2 cellular contexts compared by ENCODE assay signal in genomic region chr4:148007303-148007702, GRCh38.
TF ChIP-seq lines count a peak whose summit lies in the region.

No MANE protein-coding gene starts in this region.

TF ChIP-seq in HEK293, 187 proteins besides CTCF, POLR2A, EP300 and RAD21 (continued from another document and continues in another):
- 0 out of 2 replicates have a peak, but pooled peaks have one; percentile 15 for TF ChIP-seq MZF1 (tag by site-specific recombination; IDR thresholded peaks at IDR 0.05; ENCODE audit: borderline replicate concordance)
- peak; percentile 72; the same call in 1 of the 2 replicates for TF ChIP-seq TRIM28 (IDR thresholded peaks at IDR 0.05; ENCODE audit: borderline replicate concordance, low read length)
- peak; percentile 70 for TF ChIP-seq ZNF692 (tag by site-specific recombination; IDR thresholded peaks at IDR 0.05)
- peak; percentile 52 for TF ChIP-seq ZEB2 (tag by site-specific recombination; IDR thresholded peaks at IDR 0.05)
- no peak for TF ChIP-seq ZNF404 (tag by site-specific recombination; IDR thresholded peaks at IDR 0.05)
- 0 out of 2 replicates have a peak, but pooled peaks have one; percentile 51 for TF ChIP-seq TSHZ1 (tag by site-specific recombination; IDR thresholded peaks at IDR 0.05; ENCODE audit: borderline replicate concordance)
- peak; percentile 86 for TF ChIP-seq KLF17 (tag by site-specific recombination; IDR thresholded peaks at IDR 0.05)
- TF ChIP-seq PRDM10 (tag by site-specific recombination; IDR thresholded peaks at IDR 0.05) = peak; percentile 54
- peak; percentile 78 for TF ChIP-seq ZBTB21 (tag by site-specific recombination; IDR thresholded peaks at IDR 0.05)
- peak; percentile 89 for TF ChIP-seq ZNF529 (tag by site-specific recombination; IDR thresholded peaks at IDR 0.05; ENCODE audit: insufficient replicate concordance)
- TF ChIP-seq ZXDB (tag by site-specific recombination; IDR thresholded peaks at IDR 0.05) = peak; percentile 65
- no peak for TF ChIP-seq ZNF211 (tag by site-specific recombination; IDR thresholded peaks at IDR 0.05; ENCODE audit: low read depth)
- 0 out of 2 replicates have a peak, but pooled peaks have one; percentile 35 for TF ChIP-seq ZNF394 (tag by site-specific recombination; IDR thresholded peaks at IDR 0.05; ENCODE audit: borderline replicate concordance)
- peak; percentile 66; the same call in 1 of the 2 replicates for TF ChIP-seq ZNF558 (tag by site-specific recombination; IDR thresholded peaks at IDR 0.05)

TF ChIP-seq in SK-N-SH, 30 proteins besides CTCF, POLR2A, EP300 and RAD21 (continued from another document):
- TF ChIP-seq YY1 (IDR thresholded peaks at IDR 0.05; ENCODE audit: low read depth) (no peak), IRF3 (IDR thresholded peaks at IDR 0.05; ENCODE audit: low read depth, low read length) (no peak), EZH2phosphoT487 (IDR thresholded peaks at IDR 0.05; ENCODE audit: borderline replicate concordance, low read depth) (no peak), MAX (IDR thresholded peaks at IDR 0.05; ENCODE audit: low read depth) (peak; percentile 69), USF1 (IDR thresholded peaks at IDR 0.05; ENCODE audit: borderline replicate concordance, low read depth) (no peak), CHD2 (IDR thresholded peaks at IDR 0.05; ENCODE audit: low read length, partially characterized antibody) (no peak), USF2 (IDR thresholded peaks at IDR 0.05; ENCODE audit: borderline replicate concordance, low read depth, low read length) (no peak), ELF1 (IDR thresholded peaks at IDR 0.05) (no peak), RCOR1 (IDR thresholded peaks at IDR 0.05; ENCODE audit: low read length) (no peak), NRF1 (IDR thresholded peaks at IDR 0.05; ENCODE audit: low read depth, low read length) (no peak), TAF1 (IDR thresholded peaks at IDR 0.05; ENCODE audit: borderline replicate concordance, low read depth, low read length) (no peak), JUND (IDR thresholded peaks at IDR 0.05) (peak; percentile 90), RFX5 (IDR thresholded peaks at IDR 0.05; ENCODE audit: low read length) (no peak), MEF2A (IDR thresholded peaks at IDR 0.05; ENCODE audit: borderline replicate concordance, low read depth) (no peak), ZBTB33 (IDR thresholded peaks at IDR 0.05; ENCODE audit: borderline replicate concordance, low read depth) (peak; percentile 63; the same call in 1 of the 2 replicates), TEAD4 (IDR thresholded peaks at IDR 0.05; ENCODE audit: borderline replicate concordance, insufficient read depth) (no peak), FOSL2 (IDR thresholded peaks at IDR 0.05; ENCODE audit: borderline replicate concordance, low read depth) (peak; percentile 93), MXI1 (IDR thresholded peaks at IDR 0.05; ENCODE audit: low read depth, low read length) (0 out of 2 replicates have a peak, but pooled peaks have one; percentile 18), NFIC (IDR thresholded peaks at IDR 0.05; ENCODE audit: borderline replicate concordance) (peak; percentile 50; the same call in 1 of the 2 replicates), TCF12 (IDR thresholded peaks at IDR 0.05) (peak; percentile 62), POLR2AphosphoS5 (IDR thresholded peaks at IDR 0.05; ENCODE audit: low read depth, low read length) (peak; percentile 32; the same call in 1 of the 2 replicates), GATA2 (CRISPR knock-in tag; IDR thresholded peaks at IDR 0.05) (no peak), GABPA (IDR thresholded peaks at IDR 0.05; ENCODE audit: low read depth) (no peak), SMC3 (IDR thresholded peaks at IDR 0.05; ENCODE audit: low read depth, low read length) (no peak)
